1 cellular context compared by ENCODE assay signal in the genomic region with DNA sequence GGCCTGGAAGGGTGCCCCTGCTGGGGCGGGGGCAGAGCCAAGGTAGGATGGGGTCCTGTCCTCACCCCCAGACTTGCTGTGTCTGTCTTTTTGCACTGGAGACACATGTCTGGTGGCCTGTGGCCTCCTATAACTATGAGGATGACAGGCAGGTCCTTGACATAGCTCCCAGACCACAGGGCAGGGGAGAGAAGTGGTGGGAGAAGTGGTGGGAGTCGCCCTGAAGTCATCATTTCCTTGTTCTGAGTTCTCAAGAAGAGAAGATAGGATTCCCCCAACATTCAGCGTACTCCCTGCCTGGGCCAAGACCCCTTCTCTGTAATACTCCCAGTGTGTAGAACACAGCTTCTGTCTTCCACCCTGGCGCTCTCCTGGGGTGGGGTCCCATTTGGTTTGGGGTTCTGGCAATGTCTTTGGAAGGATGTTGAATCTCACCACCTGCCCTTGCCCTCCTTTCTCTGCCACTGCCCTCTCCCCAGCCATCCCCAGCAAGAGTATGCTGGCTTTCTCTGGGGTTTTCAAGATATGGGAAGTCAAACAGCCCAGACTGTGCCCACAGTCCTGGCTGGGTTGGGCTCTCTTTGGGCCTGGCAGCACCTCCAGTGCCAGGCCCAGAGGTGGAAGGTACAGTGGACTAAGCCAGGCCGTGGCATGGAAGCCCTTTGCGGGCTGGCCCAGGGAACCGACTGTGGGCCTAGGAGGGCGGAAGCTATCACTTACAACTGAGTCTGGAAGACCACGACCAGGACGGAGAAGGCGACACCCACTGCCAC.
TF ChIP-seq lines count a peak whose summit lies in the region.

No MANE protein-coding gene starts in this region.

TF ChIP-seq in HEK293T, 16 proteins besides CTCF, POLR2A, EP300 and RAD21:
- TF ChIP-seq, protein P1, sequence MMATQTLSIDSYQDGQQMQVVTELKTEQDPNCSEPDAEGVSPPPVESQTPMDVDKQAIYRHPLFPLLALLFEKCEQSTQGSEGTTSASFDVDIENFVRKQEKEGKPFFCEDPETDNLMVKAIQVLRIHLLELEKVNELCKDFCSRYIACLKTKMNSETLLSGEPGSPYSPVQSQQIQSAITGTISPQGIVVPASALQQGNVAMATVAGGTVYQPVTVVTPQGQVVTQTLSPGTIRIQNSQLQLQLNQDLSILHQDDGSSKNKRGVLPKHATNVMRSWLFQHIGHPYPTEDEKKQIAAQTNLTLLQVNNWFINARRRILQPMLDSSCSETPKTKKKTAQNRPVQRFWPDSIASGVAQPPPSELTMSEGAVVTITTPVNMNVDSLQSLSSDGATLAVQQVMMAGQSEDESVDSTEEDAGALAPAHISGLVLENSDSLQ (IDR thresholded peaks at IDR 0.05), result no peak
- TF ChIP-seq BHLHE40 (IDR thresholded peaks at IDR 0.05; ENCODE audit: borderline replicate concordance), result no peak
- TF ChIP-seq LEF1 (IDR thresholded peaks at IDR 0.05; ENCODE audit: borderline replicate concordance), result no peak
- no peak for TF ChIP-seq CTBP1 (IDR thresholded peaks at IDR 0.05; ENCODE audit: borderline replicate concordance)
- no peak for TF ChIP-seq ZNF384 (IDR thresholded peaks at IDR 0.05)
- no peak for TF ChIP-seq FOXA1 (IDR thresholded peaks at IDR 0.05)
- no peak for TF ChIP-seq SP1 (IDR thresholded peaks at IDR 0.05)
- TF ChIP-seq FOXK2 (IDR thresholded peaks at IDR 0.05), result no peak
- TF ChIP-seq SUZ12 (IDR thresholded peaks at IDR 0.05), result no peak
- no peak for TF ChIP-seq HDGF (IDR thresholded peaks at IDR 0.05; ENCODE audit: borderline replicate concordance)
- no peak for TF ChIP-seq ARNT (IDR thresholded peaks at IDR 0.05)
- no peak for TF ChIP-seq FOXM1 (IDR thresholded peaks at IDR 0.05; ENCODE audit: borderline replicate concordance)
- no peak for TF ChIP-seq NFRKB (IDR thresholded peaks at IDR 0.05)
- TF ChIP-seq L3MBTL2 (conservative IDR thresholded peaks at IDR 0.05), result no peak
TF ChIP-seq in HEK293T: peak in this region for 0.
